1 cellular context compared by ENCODE assay signal in genomic region chr16:85608515-85608885, GRCh38.
TF ChIP-seq lines count a peak whose summit lies in the region.

No MANE protein-coding gene starts in this region.

TF ChIP-seq in H1, 55 proteins besides CTCF, POLR2A, EP300 and RAD21 (continued from another document):
- TF ChIP-seq CEBPB (IDR thresholded peaks at IDR 0.05; ENCODE audit: low read depth, low read length) (no peak), SIX5 (IDR thresholded peaks at IDR 0.05; ENCODE audit: low read depth, low read length) (no peak)
